Comparison of ENCODE assay signal across 8 cellular contexts in the genomic region with DNA sequence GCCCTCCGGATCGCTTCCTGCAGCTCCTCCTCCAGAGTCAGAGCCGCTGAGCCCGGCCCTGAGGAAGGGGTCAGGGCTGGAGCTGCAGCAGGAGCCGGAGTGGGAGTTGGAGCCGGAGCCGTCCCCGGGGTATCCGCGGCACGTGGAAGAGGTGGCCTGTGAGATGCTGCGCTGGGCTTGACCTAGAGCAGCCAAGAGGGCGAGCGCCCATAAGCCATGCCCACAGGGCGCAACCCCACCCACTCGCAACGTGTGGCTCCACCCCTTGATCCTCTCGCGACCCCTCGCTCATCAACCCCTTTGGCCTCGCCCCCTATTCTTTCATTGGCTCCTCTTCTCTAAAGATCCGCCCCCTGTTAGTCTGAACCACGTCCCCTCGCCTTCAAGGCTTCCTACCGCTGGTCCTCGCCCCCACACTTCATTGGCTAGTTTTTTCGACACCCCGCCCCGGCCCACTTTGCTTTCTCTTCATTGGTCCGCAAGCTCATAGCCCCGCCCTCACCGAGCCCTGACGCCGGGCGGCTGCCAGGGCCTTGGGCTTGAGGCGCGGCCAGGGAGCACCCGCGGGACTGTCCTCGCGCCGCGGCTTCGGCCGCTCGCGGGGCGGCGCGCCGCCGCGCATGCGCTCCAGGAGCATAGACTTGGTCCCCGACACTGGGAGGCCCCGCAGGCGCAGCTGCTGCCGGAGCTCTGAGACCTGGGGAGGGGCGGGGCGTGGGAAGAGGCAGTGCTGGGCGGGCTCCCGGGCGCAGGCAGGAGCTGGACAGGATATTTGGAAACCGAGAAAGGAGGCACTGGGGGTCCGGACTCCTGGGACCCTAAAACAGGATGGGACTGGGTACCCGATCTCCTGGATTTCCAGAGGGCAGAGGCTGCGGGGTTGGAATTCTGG. TPM values are rescaled to one million over a fixed set of nuclear protein-coding genes. Genes with fewer than 3 reads are reported as not detected.
DNase-seq lines count a peak whose midpoint lies in the region; ATAC-seq and TF ChIP-seq lines count a peak whose summit lies in the region.

No MANE protein-coding gene starts in this region.

- H3K9me3 ChIP-seq in DOHH2 (ENCODE audit: control insufficient read depth, insufficient read depth, low read length) (no peaks in the 10 kb centered on the region), GM23248 (ENCODE audit: low read depth) (no peaks in the 10 kb centered on the region), Karpas-422 (ENCODE audit: low read length) (peaks cover 5% of the 10 kb centered on the region)

- in situ Hi-C loops in GM23248 (cut with MboI), result no loop called here

- H3F3A ChIP-seq in DOHH2 (ENCODE audit: control insufficient read depth, insufficient read depth), result peaks cover 3% of the 10 kb centered on the region; the same call in 1 of the 2 replicates
- H3F3A ChIP-seq in GM23248 (ENCODE audit: insufficient read depth), result peaks cover 7% of the 10 kb centered on the region; the same call in 1 of the 2 replicates

- H3K36me3 ChIP-seq in DOHH2 (ENCODE audit: control insufficient read depth, low read length), result no peaks in the 10 kb centered on the region
- no peaks in the 10 kb centered on the region for H3K36me3 ChIP-seq in GM23248 (ENCODE audit: low read depth)
- no peaks in the 10 kb centered on the region for H3K36me3 ChIP-seq in Karpas-422 (ENCODE audit: insufficient read depth, low read length)

- H3K4me1 Mint-ChIP-seq in activated T-helper 2 cell treated with anti-CD3 and anti-CD28 coated beads, Interferon-gamma antibody, Interleukin-2, Interleukin-4, amounts not matched to agents 10 μg/mL and 5 μg/mL and 100 μg/mL, durations not matched to agents 14 hours and 24 hours and 36 hours (ENCODE audit: low read depth), result peaks cover 6% of the 10 kb centered on the region
- peaks cover 0 to 25% of the 10 kb centered on the region in 2 donors for H3K4me1 Mint-ChIP-seq in natural killer cell

- H3K27me3 Mint-ChIP-seq in activated T-helper 2 cell treated with anti-CD3 and anti-CD28 coated beads, Interferon-gamma antibody, Interleukin-2, Interleukin-4, amounts not matched to agents 10 μg/mL and 5 μg/mL and 100 μg/mL, durations not matched to agents 14 hours and 24 hours and 36 hours (ENCODE audit: low read depth), result no peaks in the 10 kb centered on the region
- no peaks in the 10 kb centered on the region for H3K27me3 Mint-ChIP-seq in natural killer cell (ENCODE audit: low read depth in 2 of 2)

- no peaks in the 10 kb centered on the region for H3K36me3 Mint-ChIP-seq in activated T-helper 2 cell treated with anti-CD3 and anti-CD28 coated beads, Interferon-gamma antibody, Interleukin-2, Interleukin-4, amounts not matched to agents 10 μg/mL and 5 μg/mL and 100 μg/mL, durations not matched to agents 14 hours and 24 hours and 36 hours (ENCODE audit: low read depth)
- H3K36me3 Mint-ChIP-seq in natural killer cell, result no peaks in the 10 kb centered on the region

- ATAC-seq in natural killer cell, result peak; percentile 90 to 96 (median 91)

- no peak for TF ChIP-seq CTCF in DOHH2 (IDR thresholded peaks at IDR 0.05; ENCODE audit: low read depth, low read length, poor library complexity, severe bottlenecking)
- no peak for TF ChIP-seq CTCF in fibroblast of pulmonary artery (IDR thresholded peaks at IDR 0.05; ENCODE audit: low read length, missing control alignments)
- no peak for TF ChIP-seq CTCF in natural killer cell (IDR thresholded peaks at IDR 0.05)

- H3K4me3 Mint-ChIP-seq in activated T-helper 2 cell treated with anti-CD3 and anti-CD28 coated beads, Interferon-gamma antibody, Interleukin-2, Interleukin-4, amounts not matched to agents 10 μg/mL and 5 μg/mL and 100 μg/mL, durations not matched to agents 14 hours and 24 hours and 36 hours (ENCODE audit: low read depth), result peak overlapping the region; percentile 77
- peak overlapping the region; percentile 83 for H3K4me3 Mint-ChIP-seq in natural killer cell

- no peaks in the 10 kb centered on the region for H3K9me2 ChIP-seq in DOHH2 (replicated peaks; ENCODE audit: control insufficient read depth, low read length)
- no peaks in the 10 kb centered on the region for H3K9me2 ChIP-seq in GM23248 (ENCODE audit: insufficient read depth)
- no peaks in the 10 kb centered on the region for H3K9me2 ChIP-seq in Karpas-422 (replicated peaks; ENCODE audit: insufficient read depth, low read length)

- H3K4me3 ChIP-seq in DOHH2 (ENCODE audit: low read length), result peak overlapping the region; percentile 89
- H3K4me3 ChIP-seq in GM23248, result peak overlapping the region; percentile 86
- H3K4me3 ChIP-seq in Karpas-422 (ENCODE audit: low read length), result peak overlapping the region; percentile 80
- peak overlapping the region; percentile 79 for H3K4me3 ChIP-seq in fibroblast of pulmonary artery (replicated peaks; ENCODE audit: low read depth, low read length)

- H3K9me3 Mint-ChIP-seq in activated T-helper 2 cell treated with anti-CD3 and anti-CD28 coated beads, Interferon-gamma antibody, Interleukin-2, Interleukin-4, amounts not matched to agents 10 μg/mL and 5 μg/mL and 100 μg/mL, durations not matched to agents 14 hours and 24 hours and 36 hours, result no peaks in the 10 kb centered on the region
- no peaks in the 10 kb centered on the region for H3K9me3 Mint-ChIP-seq in natural killer cell

- H3K9ac ChIP-seq in GM23248, result peak overlapping the region; percentile 83
- peak overlapping the region; percentile 96 for H3K9ac ChIP-seq in Karpas-422 (ENCODE audit: low read length)

- peaks cover 7% of the 10 kb centered on the region for H3K79me2 ChIP-seq in DOHH2 (ENCODE audit: control insufficient read depth, low read length)
- 0 out of 2 replicates have a peak, but pooled peaks cover 8% of the 10 kb centered on the region for H3K79me2 ChIP-seq in GM23248 (ENCODE audit: insufficient read depth)
- H3K79me2 ChIP-seq in Karpas-422 (ENCODE audit: low read length), result peaks cover 9% of the 10 kb centered on the region; the same call in 1 of the 2 replicates

- peak; percentile 100 for DNase-seq in GM23248
- peak; percentile 100 for DNase-seq in Karpas-422
- peak; percentile 100 for DNase-seq in RPMI7951 (ENCODE audit: low read depth)
- DNase-seq in activated T-helper 2 cell treated with anti-CD3 and anti-CD28 coated beads, Interferon-gamma antibody, Interleukin-2, Interleukin-4, amounts not matched to agents 10 μg/mL and 5 μg/mL and 100 μg/mL, durations not matched to agents 14 hours and 24 hours and 36 hours (ENCODE audit: low spot score), result peak; percentile 99
- peak; percentile 100 for DNase-seq in fibroblast of pulmonary artery (ENCODE audit: low read depth)
- DNase-seq in natural killer cell, result peak; percentile 97
- DNase-seq in stimulated activated naive CD4-positive, alpha-beta T cell (lab: John Stamatoyannopoulos, UW), result peak; percentile 92 to 97 (median 95)

- intact Hi-C loops in activated T-helper 2 cell treated with anti-CD3 and anti-CD28 coated beads, Interferon-gamma antibody, Interleukin-2, Interleukin-4, amounts not matched to agents 10 μg/mL and 5 μg/mL and 100 μg/mL, durations not matched to agents 14 hours and 24 hours and 36 hours (cut with micrococcal nuclease), result loop anchor here (1.0 to 2.0 kb wide), 2 partner anchors 24 to 53 kb away; no protein-coding TSS in a partner anchor
- intact Hi-C loops in natural killer cell (cut with micrococcal nuclease), result loop anchor here (1.0 kb wide), 1 partner anchor 24 kb away; no protein-coding TSS in a partner anchor

- H3K4me2 ChIP-seq in DOHH2 (ENCODE audit: low read length) (peak overlapping the region; percentile 98), GM23248 (ENCODE audit: unreplicated experiment) (peak overlapping the region; percentile 89), Karpas-422 (ENCODE audit: low read depth, low read length, poor library complexity, severe bottlenecking) (peak overlapping the region; percentile 100)

- WGBS in GM23248 (ENCODE audit: low coverage in 1 of 2, low lambda C conversion rate in 2 of 2, missing lambda C conversion rate in 2 of 2), 2 experiments, result 2 to 3% methylated on average over 56 to 67 of the region's 67 CpGs

- H2AFZ ChIP-seq in GM23248, result peak overlapping the region; percentile 94
- peak overlapping the region; percentile 45 for H2AFZ ChIP-seq in Karpas-422 (ENCODE audit: low read length)

- H3K27ac Mint-ChIP-seq in activated T-helper 2 cell treated with anti-CD3 and anti-CD28 coated beads, Interferon-gamma antibody, Interleukin-2, Interleukin-4, amounts not matched to agents 10 μg/mL and 5 μg/mL and 100 μg/mL, durations not matched to agents 14 hours and 24 hours and 36 hours, result peak overlapping the region; percentile 68
- H3K27ac Mint-ChIP-seq in natural killer cell, result peak overlapping the region; percentile 58 to 68

- H3K27ac ChIP-seq in DOHH2 (ENCODE audit: low read depth, low read length), result peak overlapping the region; percentile 56
- H3K27ac ChIP-seq in GM23248, result peak overlapping the region; percentile 60
- peak overlapping the region; percentile 35 for H3K27ac ChIP-seq in Karpas-422 (ENCODE audit: low read length)

- H3K27me3 ChIP-seq in DOHH2 (ENCODE audit: control insufficient read depth, low read length) (no peaks in the 10 kb centered on the region), GM23248 (replicated peaks; ENCODE audit: insufficient read depth) (no peaks in the 10 kb centered on the region), Karpas-422 (ENCODE audit: low read length) (no peaks in the 10 kb centered on the region)

- H3K4me1 ChIP-seq in DOHH2 (ENCODE audit: control insufficient read depth, low read length) (peaks cover 22% of the 10 kb centered on the region), GM23248 (ENCODE audit: insufficient read depth) (peaks cover 24% of the 10 kb centered on the region), Karpas-422 (ENCODE audit: low read length) (peaks cover 21% of the 10 kb centered on the region)

- H4K20me1 ChIP-seq in DOHH2 (ENCODE audit: control insufficient read depth, insufficient read depth, low read depth, low read length), result no peaks in the 10 kb centered on the region
- H4K20me1 ChIP-seq in GM23248 (ENCODE audit: insufficient read depth), result no peaks in the 10 kb centered on the region
- H4K20me1 ChIP-seq in Karpas-422 (ENCODE audit: insufficient read depth, low read depth, low read length), result no peaks in the 10 kb centered on the region

RNA-seq across cellular contexts. Expression of a gene that starts 5.4 kb away (rescaled TPM):
- 0.22 TPM in 1 of 2 replicates, not detected in the other for total RNA-seq in GM23248 (2014; rRNA removed; shearing (Covaris generic))
- 2.7 and 3.1 TPM in 2 replicates for polyA plus RNA-seq in GM23248 (2016; fragmentation: Nextera tagmentation; extraction: Ambion mirVana)
- 0.58 and 0.78 TPM in 2 replicates for total RNA-seq in Karpas-422 (2014; rRNA removed; shearing (Covaris generic); ENCODE audit: low replicate concordance)
- total RNA-seq in RPMI7951 (2014; rRNA removed; shearing (Covaris generic)), result 0.24 and 0.39 TPM in 2 replicates
- total RNA-seq in activated T-helper 2 cell treated with anti-CD3 and anti-CD28 coated beads, Interferon-gamma antibody, Interleukin-2, Interleukin-4, amounts not matched to agents 10 μg/mL and 5 μg/mL and 100 μg/mL, durations not matched to agents 14 hours and 24 hours and 36 hours, result 1.2 and 1.3 TPM in 2 replicates
- total RNA-seq in natural killer cell, result 1 to 10 TPM in 1 of 3 donors, under 1 TPM in 2; 0.56 to 1.2 (median 0.98) TPM

RNA-seq across cellular contexts. Expression of a gene that starts 18.3 kb away (rescaled TPM):
- total RNA-seq in GM23248 (2014; rRNA removed; shearing (Covaris generic)), result not detected in 2 replicates
- 0.24 and 0.25 TPM in 2 replicates for polyA plus RNA-seq in GM23248 (2016; fragmentation: Nextera tagmentation; extraction: Ambion mirVana)
- not detected in 2 replicates for total RNA-seq in Karpas-422 (2014; rRNA removed; shearing (Covaris generic); ENCODE audit: low replicate concordance)
- not detected in 2 replicates for total RNA-seq in RPMI7951 (2014; rRNA removed; shearing (Covaris generic))
- not detected in 2 replicates for total RNA-seq in activated T-helper 2 cell treated with anti-CD3 and anti-CD28 coated beads, Interferon-gamma antibody, Interleukin-2, Interleukin-4, amounts not matched to agents 10 μg/mL and 5 μg/mL and 100 μg/mL, durations not matched to agents 14 hours and 24 hours and 36 hours
- total RNA-seq in natural killer cell, result not detected

RNA-seq across cellular contexts. Expression of a gene that starts 26.3 kb away (rescaled TPM):
- not detected in 2 replicates for total RNA-seq in GM23248 (2014; rRNA removed; shearing (Covaris generic))
- 0.09 and 0.44 TPM in 2 replicates for polyA plus RNA-seq in GM23248 (2016; fragmentation: Nextera tagmentation; extraction: Ambion mirVana)
- total RNA-seq in Karpas-422 (2014; rRNA removed; shearing (Covaris generic); ENCODE audit: low replicate concordance), result not detected in 2 replicates
- 1.9 and 2.3 TPM in 2 replicates for total RNA-seq in RPMI7951 (2014; rRNA removed; shearing (Covaris generic))
- total RNA-seq in activated T-helper 2 cell treated with anti-CD3 and anti-CD28 coated beads, Interferon-gamma antibody, Interleukin-2, Interleukin-4, amounts not matched to agents 10 μg/mL and 5 μg/mL and 100 μg/mL, durations not matched to agents 14 hours and 24 hours and 36 hours, result 0.57 and 1.0 TPM in 2 replicates
- not detected for total RNA-seq in natural killer cell

RNA-seq across cellular contexts. Expression of a gene that starts 32.6 kb away (rescaled TPM):
- not detected in 2 replicates for total RNA-seq in GM23248 (2014; rRNA removed; shearing (Covaris generic))
- not detected in 2 replicates for polyA plus RNA-seq in GM23248 (2016; fragmentation: Nextera tagmentation; extraction: Ambion mirVana)
- not detected in 2 replicates for total RNA-seq in Karpas-422 (2014; rRNA removed; shearing (Covaris generic); ENCODE audit: low replicate concordance)
- total RNA-seq in RPMI7951 (2014; rRNA removed; shearing (Covaris generic)), result 0.12 TPM in 1 of 2 replicates, not detected in the other
- total RNA-seq in activated T-helper 2 cell treated with anti-CD3 and anti-CD28 coated beads, Interferon-gamma antibody, Interleukin-2, Interleukin-4, amounts not matched to agents 10 μg/mL and 5 μg/mL and 100 μg/mL, durations not matched to agents 14 hours and 24 hours and 36 hours, result 0.21 TPM in 1 of 2 replicates, not detected in the other
- not detected for total RNA-seq in natural killer cell

RNA-seq across cellular contexts. Expression of a gene that starts 38.3 kb away (rescaled TPM):
- total RNA-seq in GM23248 (2014; rRNA removed; shearing (Covaris generic)), result not detected in 2 replicates
- polyA plus RNA-seq in GM23248 (2016; fragmentation: Nextera tagmentation; extraction: Ambion mirVana), result not detected in 2 replicates
- not detected in 2 replicates for total RNA-seq in Karpas-422 (2014; rRNA removed; shearing (Covaris generic); ENCODE audit: low replicate concordance)
- total RNA-seq in RPMI7951 (2014; rRNA removed; shearing (Covaris generic)), result 0.60 and 0.78 TPM in 2 replicates
- 0.27 and 0.64 TPM in 2 replicates for total RNA-seq in activated T-helper 2 cell treated with anti-CD3 and anti-CD28 coated beads, Interferon-gamma antibody, Interleukin-2, Interleukin-4, amounts not matched to agents 10 μg/mL and 5 μg/mL and 100 μg/mL, durations not matched to agents 14 hours and 24 hours and 36 hours
- total RNA-seq in natural killer cell, result under 1 TPM in 1 of 3 donors, not detected in 2; 0.18 TPM

Comparison
In these comparisons a context has a peak if more than half of its experiments do, and no peak if none do; other contexts are left out.
1. Peak in every context shown above with its lines: DNase-seq, ATAC-seq, H3K4me3 ChIP-seq and H3K27ac ChIP-seq.